ENCODE assay signal across 34 cellular contexts in genomic region chr2:105150231-105150630, GRCh38.
"Had no signal": no experiment of that assay in that cellular context is flagged by ENCODE, and none has a peak within 500 bp of the region (broad histone marks: within the 10 kb centered on the region; RNA-seq: fewer than 3 reads in every experiment).

No MANE protein-coding gene starts in this region.

- H3K4me3 Mint-ChIP-seq: activated B cell treated with CpG ODN at 0.5 μM for 24 hours; activated CD4-positive, alpha-beta memory T cell treated with anti-CD3 and anti-CD28 coated beads for 36 hours; activated CD4-positive, alpha-beta T cell treated with anti-CD3 and anti-CD28 coated beads, Interleukin-2, amount 10 ng/mL, durations not matched to agents 24 days and 14 days; activated CD8-positive, alpha-beta T cell treated with anti-CD3 and anti-CD28 coated beads for 36 hours; activated naive CD4-positive, alpha-beta T cell treated with anti-CD3 and anti-CD28 coated beads for 36 hours; activated naive CD8-positive, alpha-beta T cell treated with anti-CD3 and anti-CD28 coated beads for 36 hours; activated T-cell treated with anti-CD3 and anti-CD28 coated beads, Interleukin-2, amount 50 U/mL, for 4 hours; activated T-cell treated with anti-CD3 and anti-CD28 coated beads, Interleukin-2, amount 50 U/mL, for 72 hours; activated T-helper 1 cell treated with anti-CD3 and anti-CD28 coated beads, Interleukin-12 subunit alpha, Interleukin-12 subunit beta, Interleukin-2, Interleukin-4 antibody, amounts not matched to agents 30 ng/mL and 10 ng/mL and 1 ng/mL, durations not matched to agents 14 hours and 24 hours and 36 hours; activated T-helper 17 cell treated with anti-CD3 and anti-CD28 coated beads, Interleukin-2, amount 50 U/mL, for 72 hours; T-helper 1 cell treated with Interleukin-12 subunit alpha and Interleukin-12 subunit beta and Interleukin-4 antibody, amounts not matched to agents 30 μg/mL and 1 μg/mL, for 36 hours; T-helper 2 cell treated with Interferon-gamma antibody and Interleukin-4, amounts not matched to agents 5 μg/mL and 100 μg/mL, for 36 hours had no signal

- H3K9me3 ChIP-seq: adrenal gland, body of pancreas, breast epithelium had no signal

- ATAC-seq: activated CD8-positive, alpha-beta T cell treated with anti-CD3 and anti-CD28 coated beads for 36 hours; activated naive CD4-positive, alpha-beta T cell treated with anti-CD3 and anti-CD28 coated beads, Interleukin-2, amount 50 U/mL, for 72 hours; activated T-cell treated with anti-CD3 and anti-CD28 coated beads, Interleukin-2, amount 50 U/mL, for 4 hours; activated T-cell treated with anti-CD3 and anti-CD28 coated beads, Interleukin-2, amount 50 U/mL, for 72 hours; activated T-helper 17 cell treated with anti-CD3 and anti-CD28 coated beads, Interleukin-2, amount 50 U/mL, for 72 hours; body of pancreas had no signal

- H3K4me1 Mint-ChIP-seq: activated CD4-positive, alpha-beta T cell treated with anti-CD3 and anti-CD28 coated beads, Interleukin-2, amount 10 ng/mL, durations not matched to agents 24 days and 14 days; activated naive CD8-positive, alpha-beta T cell treated with anti-CD3 and anti-CD28 coated beads for 36 hours; activated T-helper 17 cell treated with anti-CD3 and anti-CD28 coated beads, Interleukin-2, amount 50 U/mL, for 72 hours had no signal

- H3K27ac ChIP-seq: adrenal gland, body of pancreas, brain microvascular endothelial cell, breast epithelium, VCaP had no signal

- DNase-seq: activated B cell treated with CpG ODN at 0.5 μM for 24 hours; activated CD4-positive, alpha-beta memory T cell treated with anti-CD3 and anti-CD28 coated beads for 36 hours; activated CD4-positive, alpha-beta T cell treated with anti-CD3 and anti-CD28 coated beads for 4 hours; activated CD4-positive, alpha-beta T cell treated with anti-CD3 and anti-CD28 coated beads, Interleukin-2, amount 10 ng/mL, durations not matched to agents 24 days and 14 days; activated CD4-positive, alpha-beta T cell treated with anti-CD3 and anti-CD28 coated beads, Interleukin-2, amount 50 U/mL, for 1 hour; activated CD4-positive, alpha-beta T cell treated with anti-CD3 and anti-CD28 coated beads, Interleukin-2, amount 50 U/mL, for 4 hours; activated CD4-positive, CD25-positive, alpha-beta regulatory T cell treated with anti-CD3 and anti-CD28 coated beads, Interleukin-2, amount 50 U/mL, for 72 hours; activated CD8-positive, alpha-beta memory T cell treated with anti-CD3 and anti-CD28 coated beads, Interleukin-2, amount 50 U/mL, for 4 hours; activated CD8-positive, alpha-beta T cell treated with anti-CD3 and anti-CD28 coated beads for 36 hours; activated effector memory CD4-positive, alpha-beta T cell treated with anti-CD3 and anti-CD28 coated beads, Interleukin-2, amount 50 U/mL, for 16 hours; activated gamma-delta T cell treated with Interleukin-2 at 50 U/mL for 16 hours; activated naive CD4-positive, alpha-beta T cell; activated naive CD4-positive, alpha-beta T cell treated with anti-CD3 and anti-CD28 coated beads for 36 hours; activated naive CD4-positive, alpha-beta T cell treated with anti-CD3 and anti-CD28 coated beads, Interleukin-2, amount 50 U/mL, for 16 hours; activated naive CD8-positive, alpha-beta T cell treated with anti-CD3 and anti-CD28 coated beads for 36 hours; activated T-cell treated with anti-CD3 and anti-CD28 coated beads for 4 hours; activated T-cell treated with anti-CD3 and anti-CD28 coated beads, Interleukin-2, amount 50 U/mL, for 1 hour; activated T-cell treated with anti-CD3 and anti-CD28 coated beads, Interleukin-2, amount 50 U/mL, for 4 hours; activated T-cell treated with anti-CD3 and anti-CD28 coated beads, Interleukin-2, amount 50 U/mL, for 72 hours; adrenal gland; amniotic stem cell; aorta; body of pancreas; brain microvascular endothelial cell; central memory CD4-positive, alpha-beta T cell; T-helper 2 cell; T-helper 9 cell had no signal

- H3K4me3 ChIP-seq: adrenal gland, body of pancreas, breast epithelium had no signal

- H3K4me1 ChIP-seq: adrenal gland, body of pancreas, breast epithelium had no signal

- H3K36me3 ChIP-seq: adrenal gland, brain microvascular endothelial cell, breast epithelium had no signal

- H3K27me3 ChIP-seq: body of pancreas had no signal

- H3K27ac Mint-ChIP-seq: activated B cell treated with CpG ODN at 0.5 μM for 24 hours; activated CD4-positive, alpha-beta memory T cell treated with anti-CD3 and anti-CD28 coated beads for 36 hours; activated CD4-positive, alpha-beta T cell treated with anti-CD3 and anti-CD28 coated beads, Interleukin-2, amount 10 ng/mL, durations not matched to agents 24 days and 14 days; activated CD8-positive, alpha-beta T cell treated with anti-CD3 and anti-CD28 coated beads for 36 hours; activated naive CD4-positive, alpha-beta T cell treated with anti-CD3 and anti-CD28 coated beads for 36 hours; activated naive CD4-positive, alpha-beta T cell treated with anti-CD3 and anti-CD28 coated beads, Interleukin-2, amount 50 U/mL, for 72 hours; activated naive CD8-positive, alpha-beta T cell treated with anti-CD3 and anti-CD28 coated beads for 36 hours; activated T-cell treated with anti-CD3 and anti-CD28 coated beads, Interleukin-2, amount 50 U/mL, for 72 hours; activated T-helper 1 cell treated with anti-CD3 and anti-CD28 coated beads, Interleukin-12 subunit alpha, Interleukin-12 subunit beta, Interleukin-2, Interleukin-4 antibody, amounts not matched to agents 30 ng/mL and 10 ng/mL and 1 ng/mL, durations not matched to agents 14 hours and 24 hours and 36 hours; activated T-helper 17 cell treated with anti-CD3 and anti-CD28 coated beads, Interleukin-2, amount 50 U/mL, for 72 hours; T-helper 1 cell treated with Interleukin-12 subunit alpha and Interleukin-12 subunit beta and Interleukin-4 antibody, amounts not matched to agents 30 μg/mL and 1 μg/mL, for 36 hours; T-helper 2 cell treated with Interferon-gamma antibody and Interleukin-4, amounts not matched to agents 5 μg/mL and 100 μg/mL, for 36 hours had no signal

- H3K36me3 Mint-ChIP-seq: activated CD4-positive, alpha-beta memory T cell treated with anti-CD3 and anti-CD28 coated beads for 36 hours; activated naive CD4-positive, alpha-beta T cell treated with anti-CD3 and anti-CD28 coated beads, Interleukin-2, amount 50 U/mL, for 72 hours; activated naive CD8-positive, alpha-beta T cell treated with anti-CD3 and anti-CD28 coated beads for 36 hours had no signal

- H3K9me3 Mint-ChIP-seq: activated B cell treated with CpG ODN at 0.5 μM for 24 hours; activated CD4-positive, alpha-beta memory T cell treated with anti-CD3 and anti-CD28 coated beads for 36 hours; activated CD8-positive, alpha-beta T cell treated with anti-CD3 and anti-CD28 coated beads for 36 hours; activated naive CD4-positive, alpha-beta T cell treated with anti-CD3 and anti-CD28 coated beads for 36 hours; activated naive CD4-positive, alpha-beta T cell treated with anti-CD3 and anti-CD28 coated beads, Interleukin-2, amount 50 U/mL, for 72 hours; activated naive CD8-positive, alpha-beta T cell treated with anti-CD3 and anti-CD28 coated beads for 36 hours; activated T-cell treated with anti-CD3 and anti-CD28 coated beads, Interleukin-2, amount 50 U/mL, for 4 hours; activated T-cell treated with anti-CD3 and anti-CD28 coated beads, Interleukin-2, amount 50 U/mL, for 72 hours; activated T-helper 1 cell treated with anti-CD3 and anti-CD28 coated beads, Interleukin-12 subunit alpha, Interleukin-12 subunit beta, Interleukin-2, Interleukin-4 antibody, amounts not matched to agents 30 ng/mL and 10 ng/mL and 1 ng/mL, durations not matched to agents 14 hours and 24 hours and 36 hours; activated T-helper 17 cell treated with anti-CD3 and anti-CD28 coated beads, Interleukin-2, amount 50 U/mL, for 72 hours; T-helper 1 cell treated with Interleukin-12 subunit alpha and Interleukin-12 subunit beta and Interleukin-4 antibody, amounts not matched to agents 30 μg/mL and 1 μg/mL, for 36 hours; T-helper 2 cell treated with Interferon-gamma antibody and Interleukin-4, amounts not matched to agents 5 μg/mL and 100 μg/mL, for 36 hours had no signal
